In genomic region chr17:40345161-40346034, GRCh38 we compare ENCODE assay signal across 2 cellular contexts.
TF ChIP-seq lines count a peak whose summit lies in the region.

No MANE protein-coding gene starts in this region.

TF ChIP-seq in Ishikawa, 13 proteins besides CTCF, POLR2A, EP300 and RAD21:
- no peak for TF ChIP-seq USF1 (IDR thresholded peaks at IDR 0.05)
- peak; percentile 45 for TF ChIP-seq TAF1 (IDR thresholded peaks at IDR 0.05; ENCODE audit: low read depth)
- TF ChIP-seq YY1 (IDR thresholded peaks at IDR 0.05; ENCODE audit: low read depth) = no peak; the same call in 1 of the 2 replicates
- TF ChIP-seq EGR1 (IDR thresholded peaks at IDR 0.05) = peak; percentile 27; the same call in 1 of the 2 replicates
- TF ChIP-seq TEAD4 (IDR thresholded peaks at IDR 0.05) = peak; percentile 90
- TF ChIP-seq, protein P1, sequence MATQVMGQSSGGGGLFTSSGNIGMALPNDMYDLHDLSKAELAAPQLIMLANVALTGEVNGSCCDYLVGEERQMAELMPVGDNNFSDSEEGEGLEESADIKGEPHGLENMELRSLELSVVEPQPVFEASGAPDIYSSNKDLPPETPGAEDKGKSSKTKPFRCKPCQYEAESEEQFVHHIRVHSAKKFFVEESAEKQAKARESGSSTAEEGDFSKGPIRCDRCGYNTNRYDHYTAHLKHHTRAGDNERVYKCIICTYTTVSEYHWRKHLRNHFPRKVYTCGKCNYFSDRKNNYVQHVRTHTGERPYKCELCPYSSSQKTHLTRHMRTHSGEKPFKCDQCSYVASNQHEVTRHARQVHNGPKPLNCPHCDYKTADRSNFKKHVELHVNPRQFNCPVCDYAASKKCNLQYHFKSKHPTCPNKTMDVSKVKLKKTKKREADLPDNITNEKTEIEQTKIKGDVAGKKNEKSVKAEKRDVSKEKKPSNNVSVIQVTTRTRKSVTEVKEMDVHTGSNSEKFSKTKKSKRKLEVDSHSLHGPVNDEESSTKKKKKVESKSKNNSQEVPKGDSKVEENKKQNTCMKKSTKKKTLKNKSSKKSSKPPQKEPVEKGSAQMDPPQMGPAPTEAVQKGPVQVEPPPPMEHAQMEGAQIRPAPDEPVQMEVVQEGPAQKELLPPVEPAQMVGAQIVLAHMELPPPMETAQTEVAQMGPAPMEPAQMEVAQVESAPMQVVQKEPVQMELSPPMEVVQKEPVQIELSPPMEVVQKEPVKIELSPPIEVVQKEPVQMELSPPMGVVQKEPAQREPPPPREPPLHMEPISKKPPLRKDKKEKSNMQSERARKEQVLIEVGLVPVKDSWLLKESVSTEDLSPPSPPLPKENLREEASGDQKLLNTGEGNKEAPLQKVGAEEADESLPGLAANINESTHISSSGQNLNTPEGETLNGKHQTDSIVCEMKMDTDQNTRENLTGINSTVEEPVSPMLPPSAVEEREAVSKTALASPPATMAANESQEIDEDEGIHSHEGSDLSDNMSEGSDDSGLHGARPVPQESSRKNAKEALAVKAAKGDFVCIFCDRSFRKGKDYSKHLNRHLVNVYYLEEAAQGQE (IDR thresholded peaks at IDR 0.05; ENCODE audit: low read depth) = no peak
- TF ChIP-seq TCF12 (IDR thresholded peaks at IDR 0.05; ENCODE audit: low read depth) = peak; percentile 63; the same call in 1 of the 2 replicates
- TF ChIP-seq NFIC (IDR thresholded peaks at IDR 0.05) = peak; percentile 50; the same call in 1 of the 2 replicates
- TF ChIP-seq, protein P2, sequence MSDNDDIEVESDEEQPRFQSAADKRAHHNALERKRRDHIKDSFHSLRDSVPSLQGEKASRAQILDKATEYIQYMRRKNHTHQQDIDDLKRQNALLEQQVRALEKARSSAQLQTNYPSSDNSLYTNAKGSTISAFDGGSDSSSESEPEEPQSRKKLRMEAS (IDR thresholded peaks at IDR 0.05) = peak; percentile 95
- TF ChIP-seq FOXM1 (IDR thresholded peaks at IDR 0.05; ENCODE audit: borderline replicate concordance, low read depth) = 0 out of 2 replicates have a peak, but pooled peaks have one; percentile 28
- peak; percentile 92 for TF ChIP-seq ZBTB7A (IDR thresholded peaks at IDR 0.05; ENCODE audit: low read depth)

TF ChIP-seq in neural cell, 6 proteins besides CTCF, POLR2A, EP300 and RAD21:
- TF ChIP-seq, protein P1 (IDR thresholded peaks at IDR 0.05; ENCODE audit: borderline replicate concordance) = peak; percentile 30
- TF ChIP-seq SMC3 (conservative IDR thresholded peaks at IDR 0.05; ENCODE audit: poor library complexity) (no peak), TAF1 (IDR thresholded peaks at IDR 0.05; ENCODE audit: low read depth) (no peak), POLR2AphosphoS5 (IDR thresholded peaks at IDR 0.05) (peak; percentile 23), EZH2 (IDR thresholded peaks at IDR 0.05; ENCODE audit: borderline replicate concordance, insufficient read depth, low read length, poor library complexity, severe bottlenecking) (no peak), MXI1 (conservative IDR thresholded peaks at IDR 0.05; ENCODE audit: poor library complexity, severe bottlenecking) (peak; percentile 36)
